Comparison of ENCODE assay signal across 8 cellular contexts in genomic region chr19:10316229-10317044, GRCh38. TPM values are rescaled to one million over a fixed set of nuclear protein-coding genes. Genes with fewer than 3 reads are reported as not detected.
DNase-seq lines count a peak whose midpoint lies in the region; ATAC-seq, FAIRE-seq and TF ChIP-seq lines count a peak whose summit lies in the region.

No MANE protein-coding gene starts in this region.

- no peaks in the 10 kb centered on the region for H3K79me2 ChIP-seq in mesendoderm (ENCODE audit: control insufficient read depth, insufficient read depth, low read length)

- H3K27ac ChIP-seq in right atrium auricular region: no peak overlapping the region
- H3K27ac ChIP-seq in mesendoderm (ENCODE audit: low read depth, low read length): no peak overlapping the region
- peak overlapping the region; percentile 72 for H3K27ac ChIP-seq in vagina

- H4K5ac ChIP-seq in mesendoderm (ENCODE audit: low read length): no peak overlapping the region

- FAIRE-seq in RCC 7860 (lab: Jason Lieb, UNC): no peak

- H3K36me3 ChIP-seq in right atrium auricular region (peaks cover 49% of the 10 kb centered on the region), adipocyte (ENCODE audit: control insufficient read depth, insufficient read depth, low read length, severe bottlenecking) (peaks cover 25% of the 10 kb centered on the region), mesendoderm (ENCODE audit: control insufficient read depth, insufficient read depth, low read length) (peaks cover 6% of the 10 kb centered on the region), vagina (peaks cover 0 to 36% of the 10 kb centered on the region in 2 donors)

- H3K23ac ChIP-seq in mesendoderm (ENCODE audit: low read length): no peak overlapping the region

- H3K4ac ChIP-seq in mesendoderm (ENCODE audit: low read depth, low read length): no peak overlapping the region

- intact Hi-C loops in Right ventricle myocardium inferior (cut with DNase I) (no loop called here), vagina (cut with DNase I) (no loop called here)

- H3K27me3 ChIP-seq in right atrium auricular region (no peaks in the 10 kb centered on the region), adipocyte (replicated peaks; ENCODE audit: control insufficient read depth, insufficient read depth, low read length) (no peaks in the 10 kb centered on the region), mesendoderm (ENCODE audit: insufficient read depth, low read length, poor library complexity) (no peaks in the 10 kb centered on the region), vagina (no peaks in the 10 kb centered on the region)

- no peak overlapping the region for H3K18ac ChIP-seq in mesendoderm (ENCODE audit: low read length)

- H3K4me1 ChIP-seq in right atrium auricular region: peaks cover 0 to 14% of the 10 kb centered on the region in 2 donors
- no peaks in the 10 kb centered on the region for H3K4me1 ChIP-seq in adipocyte (ENCODE audit: control insufficient read depth, insufficient read depth, low read length)
- no peaks in the 10 kb centered on the region for H3K4me1 ChIP-seq in mesendoderm (ENCODE audit: control insufficient read depth, low read depth, low read length)
- peaks cover 16% of the 10 kb centered on the region for H3K4me1 ChIP-seq in vagina

- TF ChIP-seq CTCF in right atrium auricular region (IDR thresholded peaks at IDR 0.05) (no peak), vagina (IDR thresholded peaks at IDR 0.05) (no peak)

- H3K9ac ChIP-seq in adipocyte (ENCODE audit: low read length) (peak overlapping the region; percentile 88), mesendoderm (ENCODE audit: low read length) (peak overlapping the region; percentile 55)

- H4K8ac ChIP-seq in mesendoderm (ENCODE audit: low read depth, low read length): no peak overlapping the region

- H3K4me2 ChIP-seq in mesendoderm (ENCODE audit: low read length): no peak overlapping the region

- no peak overlapping the region for H2BK15ac ChIP-seq in mesendoderm (replicated peaks; ENCODE audit: low read depth)

- H3K56ac ChIP-seq in mesendoderm (ENCODE audit: low read length): peak overlapping the region; percentile 57

- H3K9me3 ChIP-seq in right atrium auricular region: no peaks in the 10 kb centered on the region
- H3K9me3 ChIP-seq in adipocyte (ENCODE audit: control insufficient read depth, low read length): no peaks in the 10 kb centered on the region
- H3K9me3 ChIP-seq in vagina: no peaks in the 10 kb centered on the region

- H2BK120ac ChIP-seq in mesendoderm (ENCODE audit: low read depth, low read length): no peak overlapping the region

- ATAC-seq in Right ventricle myocardium inferior: no peak

- no peak for TF ChIP-seq POLR2A in vagina (IDR thresholded peaks at IDR 0.05)

- no CpG with 5 or more reads among the region's 19 CpGs for WGBS in mesendoderm (ENCODE audit: extremely low coverage, insufficient coverage, low lambda C conversion rate)

- no peak overlapping the region for H2AK5ac ChIP-seq in mesendoderm (ENCODE audit: low read length)

- H3K79me1 ChIP-seq in mesendoderm (ENCODE audit: low read length): no peaks in the 10 kb centered on the region

- no peak overlapping the region for H2BK5ac ChIP-seq in mesendoderm (ENCODE audit: low read length)

- DNase-seq in Right ventricle myocardium inferior (ENCODE audit: missing footprints): peak; percentile 41
- DNase-seq in right atrium auricular region (ENCODE audit: low spot score): no peak
- DNase-seq in adipocyte (ENCODE audit: low read depth): no peak
- DNase-seq in mesendoderm: no peak
- no peak for DNase-seq in vagina (ENCODE audit: extremely low spot score in 2 of 2)
- DNase-seq in dermis blood vessel endothelial cell: no peak
- no peak for DNase-seq in RCC 7860 (ENCODE audit: low spot score)
- no peak for DNase-seq in SHP77 treated with DMSO at 0.1 percent for 48 hours (lab: John Stamatoyannopoulos, UW)

- no peak overlapping the region for H3K4me3 ChIP-seq in right atrium auricular region
- peak overlapping the region; percentile 93 for H3K4me3 ChIP-seq in adipocyte (ENCODE audit: low read length)
- no peak overlapping the region for H3K4me3 ChIP-seq in mesendoderm (ENCODE audit: low read length)
- peak overlapping the region; percentile 76 to 81 for H3K4me3 ChIP-seq in vagina

RNA-seq across cellular contexts. Expression of gene FDX2, which starts 0.6 kb away (rescaled TPM):
- 20.1 TPM for total RNA-seq in Right ventricle myocardium inferior
- total RNA-seq in right atrium auricular region: 10 to 100 TPM; 12.5 to 20.4 TPM
- 21.9 TPM for polyA plus RNA-seq in mesendoderm (2013, experiment 1 of 2)
- polyA plus RNA-seq in mesendoderm (2013, experiment 2 of 2): 20.5 TPM
- total RNA-seq in vagina: 25.0 TPM
- total RNA-seq in dermis blood vessel endothelial cell: 18.7 and 25.4 TPM in 2 replicates

RNA-seq across cellular contexts. Expression of gene ZGLP1, which starts 6.8 kb away (rescaled TPM):
- total RNA-seq in Right ventricle myocardium inferior (0.65 TPM), right atrium auricular region (under 1 TPM in 1 of 2 donors, not detected in 1; 0.90 TPM), vagina (5.2 TPM), dermis blood vessel endothelial cell (0.47 and 1.4 TPM in 2 replicates)
- polyA plus RNA-seq in mesendoderm (2013, experiment 1 of 2): 3.0 TPM
- 2.3 TPM for polyA plus RNA-seq in mesendoderm (2013, experiment 2 of 2)

RNA-seq across cellular contexts. Expression of gene RAVER1, which starts 16.9 kb away (rescaled TPM):
- 10.1 TPM for total RNA-seq in Right ventricle myocardium inferior
- 10 to 100 TPM; 14.8 to 24.8 TPM for total RNA-seq in right atrium auricular region
- 54.4 TPM for polyA plus RNA-seq in mesendoderm (2013, experiment 1 of 2)
- polyA plus RNA-seq in mesendoderm (2013, experiment 2 of 2): 53.6 TPM
- total RNA-seq in vagina: 25.5 TPM
- 13.3 and 30.9 TPM in 2 replicates for total RNA-seq in dermis blood vessel endothelial cell

RNA-seq across cellular contexts. Expression of gene ICAM3, which starts 23.0 kb away (rescaled TPM):
- 36.7 TPM for total RNA-seq in Right ventricle myocardium inferior
- total RNA-seq in right atrium auricular region: 1 to 10 TPM; 5.3 to 7.1 TPM
- polyA plus RNA-seq in mesendoderm (2013, experiment 1 of 2): 8.1 TPM
- polyA plus RNA-seq in mesendoderm (2013, experiment 2 of 2): 8.7 TPM
- 7.9 TPM for total RNA-seq in vagina
- 7.2 and 9.4 TPM in 2 replicates for total RNA-seq in dermis blood vessel endothelial cell

RNA-seq across cellular contexts. Expression of gene ICAM5, which starts 26.7 kb away (rescaled TPM):
- total RNA-seq in Right ventricle myocardium inferior: 0.38 TPM
- 1 to 10 TPM in 1 of 2 donors, under 1 TPM in 1; 0.22 to 1.7 TPM for total RNA-seq in right atrium auricular region
- 0.15 TPM for polyA plus RNA-seq in mesendoderm (2013, experiment 1 of 2)
- polyA plus RNA-seq in mesendoderm (2013, experiment 2 of 2): 0.15 TPM
- 2.0 TPM for total RNA-seq in vagina
- total RNA-seq in dermis blood vessel endothelial cell: 0.09 and 0.17 TPM in 2 replicates

Comparison
In these comparisons a context has a peak if more than half of its experiments do, and no peak if none do; other contexts are left out.
1. H3K4me3 ChIP-seq: peak in adipocyte (single experiment) and vagina (2 of 2); none in right atrium auricular region (0 of 2) and mesendoderm (single experiment).